In the genomic region with DNA sequence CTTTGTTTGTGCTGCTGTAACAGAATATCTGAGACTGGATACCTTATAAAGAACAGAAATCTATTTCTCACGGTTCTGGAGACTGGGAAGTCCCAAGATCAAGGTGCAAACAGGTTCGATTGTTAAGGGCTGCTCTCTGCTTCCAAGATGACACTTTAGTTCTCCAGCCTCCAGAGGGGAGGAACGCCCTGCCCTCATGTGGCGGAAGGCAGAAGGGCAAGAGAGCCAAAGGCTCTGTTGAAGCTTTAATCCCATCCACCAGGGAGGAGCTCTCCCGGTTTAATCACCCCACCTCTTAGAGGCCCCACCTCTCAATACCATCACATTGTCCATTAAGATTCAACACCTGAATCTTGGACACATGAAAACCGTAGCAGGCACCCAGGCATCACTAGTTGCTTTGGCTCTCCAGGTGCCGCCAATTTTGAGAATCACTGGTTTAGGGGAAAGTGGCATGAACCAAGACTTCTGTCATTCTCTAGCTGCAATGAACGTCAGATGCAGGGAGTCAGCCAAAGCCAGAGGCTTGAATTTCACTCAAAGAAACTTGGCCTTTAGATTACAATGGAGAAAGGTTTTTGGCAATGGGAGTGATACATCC, we compare ENCODE assay signal across 8 cellular contexts. TPM values are rescaled to one million over a fixed set of nuclear protein-coding genes. Genes with fewer than 3 reads are reported as not detected.
DNase-seq lines count a peak whose midpoint lies in the region; ATAC-seq and TF ChIP-seq lines count a peak whose summit lies in the region.

No MANE protein-coding gene starts in this region.

- H3K27ac ChIP-seq in AG04450 (ENCODE audit: low read depth, low read length) (no peak overlapping the region), dorsolateral prefrontal cortex (no peak overlapping the region), transverse colon (peak overlapping the region; percentile 62 to 94 (median 77))

- POLR2A ChIA-PET in AG04450 (lab: Yijun Ruan, JAX), result interaction anchor here (0.9 kb wide), 1 partner anchor 134 kb away, joined by 4 read pairs; no protein-coding TSS in a partner anchor

- DNase-seq in AG04450 (ENCODE audit: low read depth, low spot score), result no peak
- peak in 1 of 10 donors; percentile 48 for DNase-seq in dorsolateral prefrontal cortex
- peak; percentile 25 for DNase-seq in mucosa of gallbladder (ENCODE audit: low spot score)
- peak; percentile 66 for DNase-seq in transverse colon
- DNase-seq in OCI-M2 (lab: John Stamatoyannopoulos, UW; ENCODE audit: unreplicated experiment), result no peak

- peaks cover 0 to 22% (median 6%) of the 10 kb centered on the region in 4 donors for H3K4me1 ChIP-seq in transverse colon

- peak; percentile 80 for ATAC-seq in GM18502 (IDR thresholded peaks at IDR 0.05; ENCODE audit: poor library complexity, unreplicated experiment)

- TF ChIP-seq CTCF in AG04450 (IDR thresholded peaks at IDR 0.05; ENCODE audit: low read depth, low read length) (peak; percentile 77), LNCAP (IDR thresholded peaks at IDR 0.05) (peak; percentile 56), WI38 (IDR thresholded peaks at IDR 0.05; ENCODE audit: low read depth, low read length) (peak; percentile 82), dorsolateral prefrontal cortex (IDR thresholded peaks at IDR 0.05 in 54 of 56, conservative IDR thresholded peaks at IDR 0.05 in 2 of 56; ENCODE audit: low read depth in 1 of 56, partially characterized antibody in 56 of 56) (peak in 53 of 56 donors; percentile 23 to 70 (median 52)), transverse colon (IDR thresholded peaks at IDR 0.05) (peak; percentile 56 to 64 (median 59))

- H3K9me3 ChIP-seq in AG04450 (ENCODE audit: control insufficient read depth, insufficient read depth, low read length), result no peaks in the 10 kb centered on the region
- no peaks in the 10 kb centered on the region for H3K9me3 ChIP-seq in transverse colon

- no peak for TF ChIP-seq EP300 in transverse colon (IDR thresholded peaks at IDR 0.05; ENCODE audit: low read depth)

- 20 to 23% methylated on average over 1 to 8 of the region's 8 CpGs for WGBS in transverse colon (ENCODE audit: low coverage in 1 of 2), 2 donors

- H3K4me3 ChIP-seq in AG04450 (ENCODE audit: low read depth, low read length) (no peak overlapping the region), WI38 (ENCODE audit: low read depth, low read length) (no peak overlapping the region), dorsolateral prefrontal cortex (no peak overlapping the region), transverse colon (no peak overlapping the region)

- no peaks in the 10 kb centered on the region for H3K27me3 ChIP-seq in AG04450 (ENCODE audit: control insufficient read depth, insufficient read depth, low read length)
- peaks cover 0 to 63% (median 8%) of the 10 kb centered on the region in 45 donors for H3K27me3 ChIP-seq in dorsolateral prefrontal cortex
- H3K27me3 ChIP-seq in transverse colon, result no peaks in the 10 kb centered on the region

- CTCF ChIA-PET in AG04450 (lab: Charles Lee), result interaction anchor here (0.5 to 3.5 kb wide), 20 partner anchors 9 to 360 kb away, joined by 3 to 93 read pairs (median 4); no protein-coding TSS in a partner anchor

- intact Hi-C loops in dorsolateral prefrontal cortex (cut with DNase I) (loop anchor here (5.0 to 10.0 kb wide), 2 partner anchors 128 to 136 kb away; no protein-coding TSS in a partner anchor), transverse colon (cut with DNase I; ENCODE audit: low total_unique reads) (no loop called here)

- H3K36me3 ChIP-seq in transverse colon, result no peaks in the 10 kb centered on the region

- in situ Hi-C loops in transverse colon (cut with MboI; ENCODE audit: low pct_ligation_motif_present in 1 of 4, low pct_unique_long_range_greater_than_20kb in 1 of 4, low sequenced_read_pairs in 3 of 4), result loop anchor here in 1 of 4 donors (25.0 kb wide), 1 partner anchor 126 kb away; no protein-coding TSS in a partner anchor

- TF ChIP-seq POLR2A in transverse colon (IDR thresholded peaks at IDR 0.05), result no peak

RNA-seq across cellular contexts. Expression of a gene that starts 15.6 kb away (rescaled TPM):
- polyA plus RNA-seq in AG04450 (2011; rRNA removed), result 144 and 158 TPM in 2 replicates
- 107 and 120 TPM in 2 replicates for polyA minus RNA-seq in AG04450 (2011; rRNA and poly(A)+ RNA removed)
- 100 to 1,000 TPM; 140 to 347 (median 232) TPM for total RNA-seq in dorsolateral prefrontal cortex
- 381 TPM for total RNA-seq in mucosa of gallbladder
- 100 to 1,000 TPM; 139 to 617 (median 162) TPM for total RNA-seq in transverse colon

Comparison
In these comparisons a context has a peak if more than half of its experiments do, and no peak if none do; other contexts are left out.
1. DNase-seq: peak in mucosa of gallbladder (single experiment) and transverse colon (single experiment); none in AG04450 (single experiment) and OCI-M2 (single experiment).
2. H3K27ac ChIP-seq: peak in transverse colon (4 of 4); none in AG04450 (single experiment) and dorsolateral prefrontal cortex (0 of 59).
3. Peak in every context shown above with its lines, with median percentiles within 50 percentile points of each other: CTCF ChIP-seq.